In genomic region chr12:18747960-18748359, GRCh38 we compare ENCODE assay signal across 16 cellular contexts. TPM values are rescaled to one million over a fixed set of nuclear protein-coding genes. Genes with fewer than 3 reads are reported as not detected.
DNase-seq lines count a peak whose midpoint lies in the region; ATAC-seq and TF ChIP-seq lines count a peak whose summit lies in the region.
"Had no signal": no experiment of that assay in that cellular context is flagged by ENCODE, and none has a peak within 500 bp of the region (broad histone marks: within the 10 kb centered on the region; RNA-seq: fewer than 3 reads in every experiment).

No MANE protein-coding gene starts in this region.

- H3K27me3 ChIP-seq in liver (ENCODE audit: control insufficient read depth in 4 of 4, insufficient read depth in 4 of 4, low read length in 3 of 4) (no peaks in the 10 kb centered on the region), right lobe of liver (no peaks in the 10 kb centered on the region), uterus (no peaks in the 10 kb centered on the region)
- H3K27me3 ChIP-seq: sigmoid colon had no signal

- no peak overlapping the region for H3K9ac ChIP-seq in liver (ENCODE audit: low read depth in 1 of 2, low read length in 2 of 2)

- DNase-seq in right lobe of liver (no peak), astrocyte of the hippocampus (ENCODE audit: low read depth, low spot score) (peak; percentile 93), iPS-NIHi7 (ENCODE audit: extremely low spot score) (peak; percentile 27), hippocampal formation (lab: John Stamatoyannopoulos, UW) (no peak), NCI-H774 (lab: John Stamatoyannopoulos, UW) (no peak), SIG-M5 treated with dmso at 0.1 percent for 504 hours (lab: John Stamatoyannopoulos, UW; ENCODE audit: unreplicated experiment) (no peak), uterus (no peak)
- DNase-seq: activated CD4-positive, CD25-positive, alpha-beta regulatory T cell; AML-193; effector CD8-positive, alpha-beta T cell; RPMI8226; sigmoid colon had no signal

- intact Hi-C loops in right lobe of liver (cut with DNase I): no loop called here
- intact Hi-C loops in uterus (cut with DNase I; ENCODE audit: low total_unique reads): no loop called here

- TF ChIP-seq RAD21 in liver (IDR thresholded peaks at IDR 0.05): no peak

- no peak for ATAC-seq in right lobe of liver
- ATAC-seq: HepG2 had no signal

- TF ChIP-seq POLR2A in right lobe of liver (IDR thresholded peaks at IDR 0.05): no peak
- TF ChIP-seq POLR2A in uterus (IDR thresholded peaks at IDR 0.05): no peak

- H3K4me3 ChIP-seq in liver (ENCODE audit: low read depth in 1 of 3, low read length in 3 of 3) (no peak overlapping the region), right lobe of liver (no peak overlapping the region), uterus (no peak overlapping the region)
- H3K4me3 ChIP-seq: sigmoid colon had no signal

- 78% methylated on average over 1 of the region's 1 CpG for WGBS in liver
- WGBS in right lobe of liver (ENCODE audit: insufficient coverage, low coverage, low lambda C conversion rate, missing lambda C conversion rate): 61% methylated on average over 1 of the region's 1 CpG

- H3K27ac ChIP-seq in liver (ENCODE audit: low read depth in 1 of 2, low read length in 2 of 2) (no peak overlapping the region), right lobe of liver (no peak overlapping the region), uterus (no peak overlapping the region)
- H3K27ac ChIP-seq: sigmoid colon had no signal

- no peaks in the 10 kb centered on the region for H3K9me3 ChIP-seq in liver (ENCODE audit: control insufficient read depth in 4 of 4, low read length in 3 of 4)
- no peaks in the 10 kb centered on the region for H3K9me3 ChIP-seq in right lobe of liver
- no peaks in the 10 kb centered on the region for H3K9me3 ChIP-seq in uterus
- H3K9me3 ChIP-seq: sigmoid colon had no signal

- peaks cover 0 to 14% (median 10%) of the 10 kb centered on the region in 4 donors for H3K4me1 ChIP-seq in liver (ENCODE audit: control insufficient read depth in 4 of 4, insufficient read depth in 4 of 4, low read length in 3 of 4)
- H3K4me1 ChIP-seq in right lobe of liver: peaks cover 0 to 8% (median 3%) of the 10 kb centered on the region in 4 donors
- no peaks in the 10 kb centered on the region for H3K4me1 ChIP-seq in uterus

- H3K36me3 ChIP-seq in liver (ENCODE audit: control insufficient read depth in 4 of 4, insufficient read depth in 3 of 4, low read depth in 1 of 4, low read length in 3 of 4): no peaks in the 10 kb centered on the region
- no peaks in the 10 kb centered on the region for H3K36me3 ChIP-seq in right lobe of liver
- no peaks in the 10 kb centered on the region for H3K36me3 ChIP-seq in uterus
- H3K36me3 ChIP-seq: sigmoid colon had no signal

- TF ChIP-seq CTCF in liver (IDR thresholded peaks at IDR 0.05; ENCODE audit: low read depth, low read length, missing input control) (no peak), right lobe of liver (IDR thresholded peaks at IDR 0.05) (no peak), uterus (IDR thresholded peaks at IDR 0.05) (no peak)

TF ChIP-seq in liver, 16 proteins besides CTCF, POLR2A, EP300 and RAD21:
- TF ChIP-seq YY1 (IDR thresholded peaks at IDR 0.05) (no peak), NR2F2 (IDR thresholded peaks at IDR 0.05) (peak; percentile 36)

RNA-seq across cellular contexts. Expression of gene CAPZA3, which starts 10.0 kb away (rescaled TPM):
- total RNA-seq in liver: under 1 TPM; 0.33 to 0.75 TPM
- not detected for polyA plus RNA-seq in liver
- 1 to 10 TPM in 1 of 6 experiments, under 1 TPM in 2, not detected in 3; 0.24 to 1.2 (median 0.26) TPM for total RNA-seq in right lobe of liver
- total RNA-seq in uterus: under 1 TPM in 1 of 4 donors, not detected in 3; 0.35 TPM
- total RNA-seq: activated T-helper 2 cell treated with anti-CD3 and anti-CD28 coated beads, Interferon-gamma antibody, Interleukin-2, Interleukin-4, amounts not matched to agents 10 μg/mL and 5 μg/mL and 100 μg/mL, durations not matched to agents 14 hours and 24 hours and 36 hours; HepG2; sigmoid colon had no signal
- polyA plus RNA-seq: HepG2, sigmoid colon had no signal

RNA-seq across cellular contexts. Expression of gene PLCZ1, which starts 10.1 kb away (rescaled TPM):
- total RNA-seq in liver: not detected
- polyA plus RNA-seq in liver: under 1 TPM in 1 of 2 donors, not detected in 1; 0.42 TPM
- total RNA-seq in right lobe of liver: not detected
- not detected for total RNA-seq in uterus
- total RNA-seq: activated T-helper 2 cell treated with anti-CD3 and anti-CD28 coated beads, Interferon-gamma antibody, Interleukin-2, Interleukin-4, amounts not matched to agents 10 μg/mL and 5 μg/mL and 100 μg/mL, durations not matched to agents 14 hours and 24 hours and 36 hours; HepG2; lower leg skin; sigmoid colon had no signal
- polyA plus RNA-seq: HepG2, sigmoid colon had no signal

Comparison
In these comparisons a context has a peak if more than half of its experiments do, and no peak if none do; other contexts are left out.
1. DNase-seq: peak in astrocyte of the hippocampus (single experiment) and iPS-NIHi7 (single experiment); none in right lobe of liver (0 of 3), hippocampal formation (0 of 2), NCI-H774 (single experiment), SIG-M5 treated with dmso at 0.1 percent for 504 hours (single experiment) and uterus (0 of 2).